8 cellular contexts compared by ENCODE assay signal in the genomic region with DNA sequence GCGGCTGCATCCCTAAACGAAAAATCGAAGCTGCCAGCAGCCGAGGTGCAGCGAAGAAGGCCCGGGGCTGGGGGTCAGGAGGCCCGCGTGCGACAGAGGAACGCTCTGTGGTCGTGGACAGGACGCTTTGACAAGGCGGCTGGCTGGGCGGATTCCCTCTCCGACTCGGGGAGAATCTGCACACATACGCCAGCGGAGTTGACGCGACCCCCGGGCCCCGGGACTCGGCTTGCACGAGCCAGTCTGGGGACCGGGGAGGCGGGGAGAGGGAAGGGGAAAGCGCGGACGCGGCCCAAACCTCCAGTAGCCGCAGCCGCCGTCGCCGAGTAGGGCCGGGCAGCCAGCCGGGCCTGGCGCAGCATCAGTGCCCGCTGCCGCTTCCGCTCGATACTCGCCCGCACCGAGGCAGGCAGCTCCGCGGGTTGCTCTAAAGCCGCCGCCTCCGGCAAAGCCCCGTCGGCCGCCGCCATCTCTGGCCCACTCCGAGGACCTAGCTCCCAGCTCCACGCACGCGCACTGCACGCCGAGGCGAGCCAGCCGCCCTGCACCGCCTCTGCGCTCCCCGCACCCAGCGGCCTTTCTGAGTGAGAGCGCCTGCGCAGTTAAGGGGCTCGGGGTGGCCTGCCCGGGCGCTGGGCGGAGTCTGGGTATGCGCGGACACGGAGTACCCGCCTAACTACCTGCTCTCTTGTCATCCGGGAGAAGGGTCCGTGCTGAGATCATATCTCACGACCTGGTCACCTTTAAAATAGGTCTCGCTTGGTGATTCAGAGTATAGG. TPM values are rescaled to one million over a fixed set of nuclear protein-coding genes. Genes with fewer than 3 reads are reported as not detected.
DNase-seq lines count a peak whose midpoint lies in the region; ATAC-seq and TF ChIP-seq lines count a peak whose summit lies in the region.

A gene (minus strand): TSS at position 518 of the 779 bp plus-strand sequence. CDS start 48 bp downstream, at position 470.

- peak in 2 of 4 experiments; percentile 38 to 47 for TF ChIP-seq CTCF in prostate gland (IDR thresholded peaks at IDR 0.05)

- peaks cover 44% of the 10 kb centered on the region for H3K4me1 Mint-ChIP-seq in T-helper 1 cell treated with Interleukin-12 subunit alpha and Interleukin-12 subunit beta and Interleukin-4 antibody, amounts not matched to agents 30 μg/mL and 1 μg/mL, for 36 hours (ENCODE audit: low read depth)

- H3K27me3 ChIP-seq in prostate gland (replicated peaks; ENCODE audit: insufficient read depth): no peaks in the 10 kb centered on the region

- H3K27ac Mint-ChIP-seq in T-helper 1 cell treated with Interleukin-12 subunit alpha and Interleukin-12 subunit beta and Interleukin-4 antibody, amounts not matched to agents 30 μg/mL and 1 μg/mL, for 36 hours: peak within 1 kb of the TSS; percentile 85

- H3K36me3 Mint-ChIP-seq in T-helper 1 cell treated with Interleukin-12 subunit alpha and Interleukin-12 subunit beta and Interleukin-4 antibody, amounts not matched to agents 30 μg/mL and 1 μg/mL, for 36 hours (ENCODE audit: low read depth): peaks cover 12% of the 10 kb centered on the region

- H3K9me3 ChIP-seq in prostate gland: no peaks in the 10 kb centered on the region

- H3K36me3 ChIP-seq in prostate gland: no peaks in the 10 kb centered on the region

- peak within 1 kb of the TSS; percentile 67 to 97 for H3K4me3 ChIP-seq in prostate gland

- H3K4me3 Mint-ChIP-seq in T-helper 1 cell treated with Interleukin-12 subunit alpha and Interleukin-12 subunit beta and Interleukin-4 antibody, amounts not matched to agents 30 μg/mL and 1 μg/mL, for 36 hours: peak within 1 kb of the TSS; percentile 83

- TF ChIP-seq POLR2A in GM15510 (IDR thresholded peaks at IDR 0.05; ENCODE audit: borderline replicate concordance, extremely low read depth, insufficient read length) (peak; percentile 97), prostate gland (IDR thresholded peaks at IDR 0.05) (peak; percentile 92)

- H3K27me3 Mint-ChIP-seq in T-helper 1 cell treated with Interleukin-12 subunit alpha and Interleukin-12 subunit beta and Interleukin-4 antibody, amounts not matched to agents 30 μg/mL and 1 μg/mL, for 36 hours (ENCODE audit: low read depth): no peaks in the 10 kb centered on the region

- DNase-seq in NCI-H146 treated with DMSO at 0.1 percent for 48 hours (lab: John Stamatoyannopoulos, UW; ENCODE audit: unreplicated experiment) (peak; percentile 83), amniotic stem cell (lab: John Stamatoyannopoulos, UW) (peak; percentile 89), left ventricle myocardium superior (peak; percentile 99), prostate gland (ENCODE audit: low spot score) (peak; percentile 95), ureter (ENCODE audit: low spot score) (peak; percentile 97)

- peak; percentile 86 for ATAC-seq in HG02870 (IDR thresholded peaks at IDR 0.05; ENCODE audit: unreplicated experiment)
- ATAC-seq in left ventricle myocardium superior: peak; percentile 99

- no peaks in the 10 kb centered on the region for H3K9me3 Mint-ChIP-seq in T-helper 1 cell treated with Interleukin-12 subunit alpha and Interleukin-12 subunit beta and Interleukin-4 antibody, amounts not matched to agents 30 μg/mL and 1 μg/mL, for 36 hours

- intact Hi-C loops in left ventricle myocardium superior (cut with micrococcal nuclease) (loop anchor here (10.0 kb wide), 1 partner anchor 62 kb away; a partner anchor contains a TSS), prostate gland (cut with DNase I) (no loop called here)

- H3K27ac ChIP-seq in prostate gland: peak within 1 kb of the TSS; percentile 86 to 94

- peaks cover 11% of the 10 kb centered on the region for H3K4me1 ChIP-seq in prostate gland (replicated peaks)

- WGBS in prostate gland: under 1% methylated on average over 48 of the region's 80 CpGs

RNA-seq across cellular contexts. Expression of the gene that starts here (rescaled TPM):
- total RNA-seq in left ventricle myocardium superior (6.4 TPM), prostate gland (10 to 100 TPM; 11.9 to 13.3 TPM), ureter (21.7 TPM)

Comparison
In these comparisons a context has a peak if more than half of its experiments do, and no peak if none do; other contexts are left out.
1. Peak in every context shown above with its lines: DNase-seq, ATAC-seq, H3K4me3 ChIP-seq and H3K27ac ChIP-seq.